19 cellular contexts compared by ENCODE assay signal in genomic region chr1:245571872-245572294, GRCh38.
"Had no signal": no experiment of that assay in that cellular context is flagged by ENCODE, and none has a peak within 500 bp of the region (broad histone marks: within the 10 kb centered on the region; RNA-seq: fewer than 3 reads in every experiment).

No MANE protein-coding gene starts in this region.

- H3K36me3 Mint-ChIP-seq: activated naive CD8-positive, alpha-beta T cell treated with anti-CD3 and anti-CD28 coated beads, Interleukin-2, amount 10 ng/mL, durations not matched to agents 7 days and 5 days; natural killer cell; stimulated activated effector memory CD8-positive, alpha-beta T cell treated with anti-CD3 and anti-CD28 coated beads, Interleukin-12 subunit alpha, Interleukin-12 subunit beta, amount 100 ng/mL, for 72 hours had no signal

- H3K4me1 ChIP-seq: heart left ventricle, left lung had no signal

- DNase-seq: activated CD4-positive, alpha-beta T cell treated with anti-CD3 and anti-CD28 coated beads, Interleukin-2, amount 10 ng/mL, durations not matched to agents 7 days and 5 days; activated CD4-positive, CD25-positive, alpha-beta regulatory T cell; activated CD8-positive, alpha-beta memory T cell treated with anti-CD3 and anti-CD28 coated beads for 24 hours; activated naive CD8-positive, alpha-beta T cell treated with anti-CD3 and anti-CD28 coated beads, Interleukin-2, amount 10 ng/mL, durations not matched to agents 7 days and 5 days; brain microvascular endothelial cell; cerebellar nuclear complex; effector memory CD4-positive, alpha-beta T cell; foreskin melanocyte; heart left ventricle; left lung; mucosa of descending colon; natural killer cell; ovary; stimulated activated CD4-positive, alpha-beta T cell treated with anti-CD3 and anti-CD28 coated beads, Interleukin-12 subunit alpha, Interleukin-12 subunit beta, amount 100 ng/mL, for 4 hours; stimulated activated CD4-positive, alpha-beta T cell treated with anti-CD3 and anti-CD28 coated beads, Interleukin-2, amount 100 ng/mL, for 24 hours had no signal

- H3K27me3 Mint-ChIP-seq: activated CD4-positive, alpha-beta T cell treated with anti-CD3 and anti-CD28 coated beads, Interleukin-2, amount 10 ng/mL, durations not matched to agents 7 days and 5 days had no signal

- H3K9me3 ChIP-seq: heart left ventricle, left lung, mucosa of descending colon, ovary, thoracic aorta had no signal

- H3K27ac Mint-ChIP-seq: activated CD4-positive, alpha-beta T cell treated with anti-CD3 and anti-CD28 coated beads, Interleukin-2, amount 10 ng/mL, durations not matched to agents 7 days and 5 days; activated naive CD8-positive, alpha-beta T cell treated with anti-CD3 and anti-CD28 coated beads, Interleukin-2, amount 10 ng/mL, durations not matched to agents 7 days and 5 days; activated T-helper 1 cell treated with anti-CD3 and anti-CD28 coated beads, Interleukin-12 subunit alpha, Interleukin-12 subunit beta, Interleukin-2, Interleukin-4 antibody, amounts not matched to agents 30 ng/mL and 10 ng/mL and 1 ng/mL, durations not matched to agents 14 hours and 24 hours and 36 hours; dendritic cell treated with granulocyte-macrophage colony-stimulating factor and Interleukin-4, amounts not matched to agents 40 ng/mL and 50 ng/mL, for 4 days; natural killer cell; stimulated activated effector memory CD8-positive, alpha-beta T cell treated with anti-CD3 and anti-CD28 coated beads, Interleukin-12 subunit alpha, Interleukin-12 subunit beta, amount 100 ng/mL, for 72 hours had no signal

- H3K27me3 ChIP-seq: brain microvascular endothelial cell, left lung, ovary had no signal

- H3K4me1 Mint-ChIP-seq: activated CD4-positive, alpha-beta T cell treated with anti-CD3 and anti-CD28 coated beads, Interleukin-2, amount 10 ng/mL, durations not matched to agents 7 days and 5 days; activated naive CD8-positive, alpha-beta T cell treated with anti-CD3 and anti-CD28 coated beads, Interleukin-2, amount 10 ng/mL, durations not matched to agents 7 days and 5 days; natural killer cell; stimulated activated effector memory CD8-positive, alpha-beta T cell treated with anti-CD3 and anti-CD28 coated beads, Interleukin-12 subunit alpha, Interleukin-12 subunit beta, amount 100 ng/mL, for 72 hours had no signal

- H3K4me3 ChIP-seq: heart left ventricle, left lung, mucosa of descending colon, ovary, thoracic aorta had no signal

- H3K36me3 ChIP-seq: brain microvascular endothelial cell, heart left ventricle, left lung, ovary, thoracic aorta had no signal

- ATAC-seq: heart left ventricle; left lung; mucosa of descending colon; natural killer cell; stimulated activated effector memory CD8-positive, alpha-beta T cell treated with anti-CD3 and anti-CD28 coated beads, Interleukin-12 subunit alpha, Interleukin-12 subunit beta, amount 100 ng/mL, for 72 hours had no signal

- H3K4me3 Mint-ChIP-seq: activated CD4-positive, alpha-beta T cell treated with anti-CD3 and anti-CD28 coated beads, Interleukin-2, amount 10 ng/mL, durations not matched to agents 7 days and 5 days; activated naive CD8-positive, alpha-beta T cell treated with anti-CD3 and anti-CD28 coated beads, Interleukin-2, amount 10 ng/mL, durations not matched to agents 7 days and 5 days; activated T-helper 1 cell treated with anti-CD3 and anti-CD28 coated beads, Interleukin-12 subunit alpha, Interleukin-12 subunit beta, Interleukin-2, Interleukin-4 antibody, amounts not matched to agents 30 ng/mL and 10 ng/mL and 1 ng/mL, durations not matched to agents 14 hours and 24 hours and 36 hours; dendritic cell treated with granulocyte-macrophage colony-stimulating factor and Interleukin-4, amounts not matched to agents 40 ng/mL and 50 ng/mL, for 4 days; natural killer cell; stimulated activated effector memory CD8-positive, alpha-beta T cell treated with anti-CD3 and anti-CD28 coated beads, Interleukin-12 subunit alpha, Interleukin-12 subunit beta, amount 100 ng/mL, for 72 hours had no signal

- H3K27ac ChIP-seq: brain microvascular endothelial cell, heart left ventricle, left lung, ovary, thoracic aorta had no signal

- H3K9me3 Mint-ChIP-seq: activated CD4-positive, alpha-beta T cell treated with anti-CD3 and anti-CD28 coated beads, Interleukin-2, amount 10 ng/mL, durations not matched to agents 7 days and 5 days; activated naive CD8-positive, alpha-beta T cell treated with anti-CD3 and anti-CD28 coated beads, Interleukin-2, amount 10 ng/mL, durations not matched to agents 7 days and 5 days; activated T-helper 1 cell treated with anti-CD3 and anti-CD28 coated beads, Interleukin-12 subunit alpha, Interleukin-12 subunit beta, Interleukin-2, Interleukin-4 antibody, amounts not matched to agents 30 ng/mL and 10 ng/mL and 1 ng/mL, durations not matched to agents 14 hours and 24 hours and 36 hours; dendritic cell treated with granulocyte-macrophage colony-stimulating factor and Interleukin-4, amounts not matched to agents 40 ng/mL and 50 ng/mL, for 4 days; natural killer cell; stimulated activated effector memory CD8-positive, alpha-beta T cell treated with anti-CD3 and anti-CD28 coated beads, Interleukin-12 subunit alpha, Interleukin-12 subunit beta, amount 100 ng/mL, for 72 hours had no signal
